Comparison of ENCODE assay signal across 11 cellular contexts in genomic region chr15:73602444-73602843, GRCh38. TPM values are rescaled to one million over a fixed set of nuclear protein-coding genes. Genes with fewer than 3 reads are reported as not detected.
DNase-seq lines count a peak whose midpoint lies in the region; FAIRE-seq and TF ChIP-seq lines count a peak whose summit lies in the region.
"Had no signal": no experiment of that assay in that cellular context is flagged by ENCODE, and none has a peak within 500 bp of the region (broad histone marks: within the 10 kb centered on the region; RNA-seq: fewer than 3 reads in every experiment).

No MANE protein-coding gene starts in this region.

- peak overlapping the region; percentile 75 for H3K27ac ChIP-seq in GM23248
- peak overlapping the region; percentile 35 to 79 for H3K27ac ChIP-seq in right atrium auricular region
- H3K27ac ChIP-seq in skeletal muscle tissue (ENCODE audit: low read depth, low read length), result peak overlapping the region; percentile 64
- no peak overlapping the region for H3K27ac ChIP-seq in effector memory CD4-positive, alpha-beta T cell (ENCODE audit: insufficient read depth, low read length, poor library complexity, severe bottlenecking)

- H3K9ac ChIP-seq in GM23248, result peak overlapping the region; percentile 20; the same call in 1 of the 2 replicates
- peak overlapping the region; percentile 64 for H3K9ac ChIP-seq in adipocyte (ENCODE audit: low read length)
- H3K9ac ChIP-seq in skeletal muscle tissue (ENCODE audit: low read depth in 1 of 3, low read length in 3 of 3), result peak overlapping the region in 2 of 3 donors; percentile 24 to 57

- H3K4me1 ChIP-seq in GM23248 (ENCODE audit: insufficient read depth) (peaks cover 58% of the 10 kb centered on the region), adipocyte (ENCODE audit: control insufficient read depth, insufficient read depth, low read length) (peaks cover 64% of the 10 kb centered on the region), right atrium auricular region (peaks cover 0 to 80% of the 10 kb centered on the region in 2 donors), skeletal muscle tissue (ENCODE audit: control insufficient read depth in 3 of 3, insufficient read depth in 3 of 3, low read length in 3 of 3) (peaks cover 48 to 59% (median 53%) of the 10 kb centered on the region in 3 donors)
- H3K4me1 ChIP-seq in effector memory CD4-positive, alpha-beta T cell (ENCODE audit: control insufficient read depth, insufficient read depth, low read length, poor library complexity, severe bottlenecking), result peaks cover 9% of the 10 kb centered on the region

- no peak for DNase-seq in GM23248
- DNase-seq in adipocyte (ENCODE audit: low read depth), result no peak
- no peak for DNase-seq in right atrium auricular region (ENCODE audit: low spot score)
- DNase-seq in D721Med (ENCODE audit: insufficient read length, low spot score), result no peak
- no peak for DNase-seq in head of caudate nucleus
- no peak for DNase-seq in effector memory CD4-positive, alpha-beta T cell
- no peak for DNase-seq in NCI-H146 treated with DMSO at 0.1 percent for 48 hours (lab: John Stamatoyannopoulos, UW; ENCODE audit: unreplicated experiment)
- DNase-seq: activated T-cell treated with anti-CD3 and anti-CD28 coated beads, Interleukin-2, amount 50 U/mL, for 48 hours; H9; T-helper 1 cell had no signal

- H3K27me3 ChIP-seq in GM23248 (replicated peaks; ENCODE audit: insufficient read depth) (no peaks in the 10 kb centered on the region), adipocyte (replicated peaks; ENCODE audit: control insufficient read depth, insufficient read depth, low read length) (no peaks in the 10 kb centered on the region), right atrium auricular region (no peaks in the 10 kb centered on the region), skeletal muscle tissue (ENCODE audit: control insufficient read depth in 3 of 3, insufficient read depth in 3 of 3, low read length in 3 of 3) (no peaks in the 10 kb centered on the region)
- no peaks in the 10 kb centered on the region for H3K27me3 ChIP-seq in effector memory CD4-positive, alpha-beta T cell (replicated peaks; ENCODE audit: control insufficient read depth, insufficient read depth, low read length, poor library complexity, severe bottlenecking)

- 0 to 6% methylated on average over 1 of the region's 1 CpG for WGBS in GM23248 (ENCODE audit: low coverage in 1 of 2, low lambda C conversion rate in 2 of 2, missing lambda C conversion rate in 2 of 2), 2 experiments

- H3K36me3 ChIP-seq in GM23248 (ENCODE audit: low read depth) (0 out of 2 replicates have a peak, but pooled peaks cover 5% of the 10 kb centered on the region), adipocyte (ENCODE audit: control insufficient read depth, insufficient read depth, low read length, severe bottlenecking) (no peaks in the 10 kb centered on the region), right atrium auricular region (no peaks in the 10 kb centered on the region), skeletal muscle tissue (ENCODE audit: control insufficient read depth in 3 of 3, insufficient read depth in 3 of 3, low read length in 3 of 3) (no peaks in the 10 kb centered on the region)
- no peaks in the 10 kb centered on the region for H3K36me3 ChIP-seq in effector memory CD4-positive, alpha-beta T cell (ENCODE audit: control insufficient read depth, insufficient read depth, low read length)

- no peak for TF ChIP-seq CTCF in right atrium auricular region (IDR thresholded peaks at IDR 0.05)
- TF ChIP-seq CTCF in D721Med (IDR thresholded peaks at IDR 0.05; ENCODE audit: insufficient read depth, missing control alignments), result no peak

- H3K9me3 ChIP-seq in GM23248 (ENCODE audit: low read depth) (no peaks in the 10 kb centered on the region), adipocyte (ENCODE audit: control insufficient read depth, low read length) (no peaks in the 10 kb centered on the region), right atrium auricular region (no peaks in the 10 kb centered on the region), skeletal muscle tissue (ENCODE audit: control insufficient read depth in 3 of 3, low read length in 3 of 3) (no peaks in the 10 kb centered on the region)
- H3K9me3 ChIP-seq in effector memory CD4-positive, alpha-beta T cell (ENCODE audit: control insufficient read depth, low read length), result no peaks in the 10 kb centered on the region

- H4K20me1 ChIP-seq in GM23248 (ENCODE audit: insufficient read depth), result peaks cover 6% of the 10 kb centered on the region; the same call in 1 of the 2 replicates

- H3K79me2 ChIP-seq in GM23248 (ENCODE audit: insufficient read depth), result peaks cover 100% of the 10 kb centered on the region

- H2AFZ ChIP-seq in GM23248, result no peak overlapping the region

- in situ Hi-C loops in GM23248 (cut with MboI), result no loop called here

- H3K4me2 ChIP-seq in GM23248 (ENCODE audit: unreplicated experiment), result peak overlapping the region; percentile 71

- H3K9me2 ChIP-seq in GM23248 (ENCODE audit: insufficient read depth), result no peaks in the 10 kb centered on the region

- intact Hi-C loops in head of caudate nucleus (cut with DNase I), result no loop called here

- H3K4me3 ChIP-seq in GM23248, result 0 out of 2 replicates have a peak overlapping the region, but pooled peaks have one; percentile 4
- no peak overlapping the region for H3K4me3 ChIP-seq in adipocyte (ENCODE audit: low read length)
- no peak overlapping the region for H3K4me3 ChIP-seq in right atrium auricular region
- H3K4me3 ChIP-seq in skeletal muscle tissue (ENCODE audit: low read length in 3 of 3), result peak overlapping the region in 1 of 3 donors; percentile 29
- no peak overlapping the region for H3K4me3 ChIP-seq in effector memory CD4-positive, alpha-beta T cell (ENCODE audit: insufficient read depth, low read depth, low read length, poor library complexity, severe bottlenecking)

- FAIRE-seq in D721Med (lab: Jason Lieb, UNC), result no peak

- peaks cover 51% of the 10 kb centered on the region for H3F3A ChIP-seq in GM23248 (ENCODE audit: insufficient read depth)

RNA-seq across cellular contexts. Expression of gene NPTN, which starts 30.7 kb away (rescaled TPM):
- total RNA-seq in GM23248 (2014; rRNA removed; shearing (Covaris generic)), result 183 and 272 TPM in 2 replicates
- polyA plus RNA-seq in GM23248 (2016; fragmentation: Nextera tagmentation; extraction: Ambion mirVana), result 128 and 136 TPM in 2 replicates
- total RNA-seq in right atrium auricular region (100 to 1,000 TPM; 186 to 225 TPM), skeletal muscle tissue (43.3 TPM)
